In genomic region chr1:19063122-19063521, GRCh38 we compare ENCODE assay signal across 7 cellular contexts.
"Had no signal": no experiment of that assay in that cellular context is flagged by ENCODE, and none has a peak within 500 bp of the region (broad histone marks: within the 10 kb centered on the region; RNA-seq: fewer than 3 reads in every experiment).

No MANE protein-coding gene starts in this region.

- H3K4me1 ChIP-seq: HAP-1 had no signal

- H3K4me3 ChIP-seq: GM23338, HAP-1, K562 had no signal

- FAIRE-seq: H1, K562 had no signal

- H2AFZ ChIP-seq: GM23338 had no signal

- H3K4me2 ChIP-seq: GM23338 had no signal

- DNase-seq: HFFc6, IMR-90 had no signal

- H3K36me3 ChIP-seq: HAP-1 had no signal

- H3K27ac ChIP-seq: HL-60 had no signal

- H3K9me3 ChIP-seq: HAP-1 had no signal

- ATAC-seq: GM23338 had no signal
